In the genomic region with DNA sequence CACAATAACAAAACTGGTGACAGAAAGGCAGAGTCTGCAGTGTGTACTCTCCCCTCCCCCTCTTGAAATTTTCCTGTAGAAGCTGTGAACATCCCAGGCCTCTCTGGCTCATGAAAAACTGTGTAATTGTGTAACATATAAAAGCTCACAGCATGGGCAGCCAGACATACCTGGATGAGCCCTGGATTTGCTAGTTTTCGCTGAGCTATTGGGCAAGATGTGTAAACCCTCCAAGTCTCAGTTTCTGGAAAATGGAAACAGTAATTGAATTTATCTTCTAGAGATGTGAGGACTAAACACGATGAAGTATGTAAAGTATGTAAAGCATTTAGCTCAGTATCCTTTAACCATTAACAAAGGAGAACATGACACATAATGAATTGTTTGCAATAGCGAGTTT, we compare ENCODE assay signal across 19 cellular contexts.
DNase-seq lines count a peak whose midpoint lies in the region; ATAC-seq and TF ChIP-seq lines count a peak whose summit lies in the region.
"Had no signal": no experiment of that assay in that cellular context is flagged by ENCODE, and none has a peak within 500 bp of the region (broad histone marks: within the 10 kb centered on the region; RNA-seq: fewer than 3 reads in every experiment).

No MANE protein-coding gene starts in this region.

- H3K27ac Mint-ChIP-seq in HFFc6 = peak overlapping the region; percentile 64
- H3K27ac Mint-ChIP-seq in activated CD4-positive, alpha-beta T cell treated with anti-CD3 and anti-CD28 coated beads for 36 hours = no peak overlapping the region
- H3K27ac Mint-ChIP-seq: activated CD8-positive, alpha-beta T cell treated with anti-CD3 and anti-CD28 coated beads for 36 hours; activated naive CD8-positive, alpha-beta T cell treated with anti-CD3 and anti-CD28 coated beads for 36 hours; effector memory CD8-positive, alpha-beta T cell had no signal

- CTCF ChIA-PET in activated CD4-positive, alpha-beta T cell treated with anti-CD3 and anti-CD28 coated beads for 36 hours (lab: Charles Lee) = interaction anchor here (0.6 to 3.4 kb wide), 8 partner anchors 10 to 366 kb away, joined by 3 to 31 read pairs (median 4); no protein-coding TSS in a partner anchor

- no peak overlapping the region for H3K27ac ChIP-seq in left lung
- H3K27ac ChIP-seq: thoracic aorta had no signal

- H3K36me3 ChIP-seq in left lung = no peaks in the 10 kb centered on the region
- H3K36me3 ChIP-seq: MG63, thoracic aorta had no signal

- no peaks in the 10 kb centered on the region for H3K4me1 ChIP-seq in left lung

- H3K27me3 ChIP-seq in left lung = no peaks in the 10 kb centered on the region
- H3K27me3 ChIP-seq: MG63 had no signal

- POLR2A ChIA-PET in activated CD4-positive, alpha-beta T cell treated with anti-CD3 and anti-CD28 coated beads for 36 hours (lab: Charles Lee) = no interaction called here

- H3K4me3 ChIP-seq in cardiac fibroblast (replicated peaks in 1 of 2; ENCODE audit: low read depth in 2 of 2, low read length in 2 of 2) = no peak overlapping the region
- no peak overlapping the region for H3K4me3 ChIP-seq in left lung
- H3K4me3 ChIP-seq: lung, MG63, thoracic aorta had no signal

- H3K36me3 Mint-ChIP-seq in HFFc6 (ENCODE audit: low read depth) = peaks cover 9% of the 10 kb centered on the region
- H3K36me3 Mint-ChIP-seq in activated CD4-positive, alpha-beta T cell treated with anti-CD3 and anti-CD28 coated beads for 36 hours (ENCODE audit: low read depth) = no peaks in the 10 kb centered on the region

- TF ChIP-seq CTCF in HFFc6 (IDR thresholded peaks at IDR 0.05) = no peak
- TF ChIP-seq CTCF in cardiac fibroblast (IDR thresholded peaks at IDR 0.05; ENCODE audit: low read depth, low read length) = no peak
- no peak for TF ChIP-seq CTCF in left lung (IDR thresholded peaks at IDR 0.05)

- H3K4me3 Mint-ChIP-seq in HFFc6 = peak overlapping the region; percentile 40
- H3K4me3 Mint-ChIP-seq in activated CD4-positive, alpha-beta T cell treated with anti-CD3 and anti-CD28 coated beads for 36 hours = no peak overlapping the region
- H3K4me3 Mint-ChIP-seq: activated CD8-positive, alpha-beta T cell treated with anti-CD3 and anti-CD28 coated beads for 36 hours; activated naive CD8-positive, alpha-beta T cell treated with anti-CD3 and anti-CD28 coated beads for 36 hours; effector memory CD8-positive, alpha-beta T cell; naive thymus-derived CD8-positive, alpha-beta T cell had no signal

- intact Hi-C loops in left lung (cut with DNase I) = loop anchor here in 1 of 2 donors (5.0 kb wide), 1 partner anchor 288 kb away; no protein-coding TSS in a partner anchor
- intact Hi-C loops in activated CD4-positive, alpha-beta T cell treated with anti-CD3 and anti-CD28 coated beads for 36 hours (cut with DNase I, micrococcal nuclease) = loop anchor here (1.0 to 10.0 kb wide), 3 partner anchors 288 to 620 kb away; no protein-coding TSS in a partner anchor
- intact Hi-C loops in left cardiac atrium (cut with DNase I) = loop anchor here (5.0 kb wide), 2 partner anchors 293 to 328 kb away; no protein-coding TSS in a partner anchor
- intact Hi-C loops in head of caudate nucleus (cut with DNase I) = no loop called here

- ATAC-seq in left lung (peak; percentile 27), left cardiac atrium (no peak), GM18907 (IDR thresholded peaks at IDR 0.05; ENCODE audit: unreplicated experiment) (no peak)
- no peak for ATAC-seq in activated CD4-positive, alpha-beta T cell treated with anti-CD3 and anti-CD28 coated beads for 36 hours
- ATAC-seq: activated CD8-positive, alpha-beta T cell treated with anti-CD3 and anti-CD28 coated beads for 36 hours; effector memory CD8-positive, alpha-beta T cell; naive thymus-derived CD8-positive, alpha-beta T cell had no signal

- H3K27me3 Mint-ChIP-seq in HFFc6 (ENCODE audit: insufficient read depth) = no peaks in the 10 kb centered on the region
- no peaks in the 10 kb centered on the region for H3K27me3 Mint-ChIP-seq in activated CD4-positive, alpha-beta T cell treated with anti-CD3 and anti-CD28 coated beads for 36 hours
- H3K27me3 Mint-ChIP-seq: activated CD8-positive, alpha-beta T cell treated with anti-CD3 and anti-CD28 coated beads for 36 hours; activated naive CD8-positive, alpha-beta T cell treated with anti-CD3 and anti-CD28 coated beads for 36 hours had no signal

- H3K9me3 ChIP-seq in left lung = no peaks in the 10 kb centered on the region
- H3K9me3 ChIP-seq: MG63, thoracic aorta had no signal

- DNase-seq in HFFc6 (peak; percentile 12), cardiac fibroblast (ENCODE audit: low read depth in 2 of 2) (peak; percentile 59 to 62), left lung (no peak), left cardiac atrium (no peak), head of caudate nucleus (no peak)
- DNase-seq in activated CD4-positive, alpha-beta T cell treated with anti-CD3 and anti-CD28 coated beads for 36 hours = no peak
- DNase-seq: activated CD8-positive, alpha-beta T cell treated with anti-CD3 and anti-CD28 coated beads for 36 hours; activated naive CD8-positive, alpha-beta T cell treated with anti-CD3 and anti-CD28 coated beads for 36 hours; activated T-cell treated with anti-CD3 and anti-CD28 coated beads, Interleukin-2, amount 50 U/mL, for 48 hours; central memory CD4-positive, alpha-beta T cell; DMS79 treated with DMSO at 0.1 percent for 48 hours; effector memory CD8-positive, alpha-beta T cell; MG63; naive thymus-derived CD8-positive, alpha-beta T cell; NCI-H446; stimulated activated CD4-positive, alpha-beta T cell treated with anti-CD3 and anti-CD28 coated beads, Interleukin-12 subunit alpha, Interleukin-12 subunit beta, amount 100 ng/mL, for 4 hours had no signal

- H3K4me1 Mint-ChIP-seq in HFFc6 (ENCODE audit: low read depth) = peaks cover 58% of the 10 kb centered on the region
- no peaks in the 10 kb centered on the region for H3K4me1 Mint-ChIP-seq in activated CD4-positive, alpha-beta T cell treated with anti-CD3 and anti-CD28 coated beads for 36 hours
- H3K4me1 Mint-ChIP-seq: activated naive CD8-positive, alpha-beta T cell treated with anti-CD3 and anti-CD28 coated beads for 36 hours; naive thymus-derived CD8-positive, alpha-beta T cell had no signal

- peaks cover 5% of the 10 kb centered on the region; the same call in 1 of the 2 replicates for H3K9me3 Mint-ChIP-seq in HFFc6
- peaks cover 4% of the 10 kb centered on the region for H3K9me3 Mint-ChIP-seq in activated CD4-positive, alpha-beta T cell treated with anti-CD3 and anti-CD28 coated beads for 36 hours (ENCODE audit: low read depth)
- H3K9me3 Mint-ChIP-seq: activated CD8-positive, alpha-beta T cell treated with anti-CD3 and anti-CD28 coated beads for 36 hours; effector memory CD8-positive, alpha-beta T cell; naive thymus-derived CD8-positive, alpha-beta T cell had no signal

Comparison
In these comparisons a context has a peak if more than half of its experiments do, and no peak if none do; other contexts are left out.
1. DNase-seq: peak in HFFc6 (single experiment) and cardiac fibroblast (2 of 2); none in left lung (0 of 2), activated CD4-positive, alpha-beta T cell treated with anti-CD3 and anti-CD28 coated beads for 36 hours (single experiment), left cardiac atrium (single experiment) and head of caudate nucleus (0 of 42).